Comparison of ENCODE assay signal across 10 cellular contexts in genomic region chr16:5025171-5025632, GRCh38. TPM values are rescaled to one million over a fixed set of nuclear protein-coding genes. Genes with fewer than 3 reads are reported as not detected.
DNase-seq lines count a peak whose midpoint lies in the region; ATAC-seq and TF ChIP-seq lines count a peak whose summit lies in the region.
"Had no signal": no experiment of that assay in that cellular context is flagged by ENCODE, and none has a peak within 500 bp of the region (broad histone marks: within the 10 kb centered on the region; RNA-seq: fewer than 3 reads in every experiment).

No MANE protein-coding gene starts in this region.

- no peak overlapping the region for H3K4me2 ChIP-seq in HCT116 (ENCODE audit: low read length)

- DNase-seq in AG04449 (ENCODE audit: low read depth, low spot score) (no peak), HCT116 (ENCODE audit: low read depth, low spot score) (no peak), RPMI8226 (peak; percentile 92), left ventricle myocardium inferior (peak; percentile 50), NCI-H1417 treated with DMSO at 0.1 percent for 48 hours (lab: John Stamatoyannopoulos, UW) (no peak)
- no peak for DNase-seq in activated T-cell treated with anti-CD3 and anti-CD28 coated beads, Interleukin-2, amount 50 U/mL, for 24 hours

- no peak overlapping the region for H3K9ac ChIP-seq in HCT116 (ENCODE audit: low read length)
- H3K9ac ChIP-seq: parathyroid adenoma had no signal

- H3K4me3 ChIP-seq in AG04449 (ENCODE audit: low read depth, low read length) = no peak overlapping the region
- H3K4me3 ChIP-seq in HCT116 (replicated peaks in 1 of 2; ENCODE audit: low read depth in 1 of 2, low read length in 2 of 2) = no peak overlapping the region
- H3K4me3 ChIP-seq in left ventricle myocardium inferior = no peak overlapping the region
- H3K4me3 ChIP-seq: body of pancreas had no signal

- H3K79me2 ChIP-seq in HCT116 (ENCODE audit: insufficient read depth, low read length) = no peaks in the 10 kb centered on the region
- H3K79me2 ChIP-seq: parathyroid adenoma had no signal

- H3K27me3 ChIP-seq in HCT116 (ENCODE audit: insufficient read depth, low read length) (no peaks in the 10 kb centered on the region), left ventricle myocardium inferior (ENCODE audit: low read depth) (no peaks in the 10 kb centered on the region)
- H3K27me3 ChIP-seq: body of pancreas had no signal

- no peaks in the 10 kb centered on the region for H3K4me1 Mint-ChIP-seq in activated T-cell treated with anti-CD3 and anti-CD28 coated beads, Interleukin-2, amount 50 U/mL, for 24 hours (ENCODE audit: low read depth)

- H3K9me2 ChIP-seq in HCT116 (ENCODE audit: insufficient read depth) = no peaks in the 10 kb centered on the region

- H3K9me3 ChIP-seq in HCT116 (ENCODE audit: control insufficient read depth in 1 of 2, insufficient read depth in 1 of 2, low read depth in 1 of 2, low read length in 2 of 2) (no peaks in the 10 kb centered on the region), left ventricle myocardium inferior (replicated peaks) (no peaks in the 10 kb centered on the region)
- H3K9me3 ChIP-seq: body of pancreas had no signal

- H3K27ac Mint-ChIP-seq in activated T-cell treated with anti-CD3 and anti-CD28 coated beads, Interleukin-2, amount 50 U/mL, for 24 hours = no peak overlapping the region

- H3K27ac ChIP-seq in HCT116 (ENCODE audit: low read depth, low read length) (no peak overlapping the region), left ventricle myocardium inferior (replicated peaks) (no peak overlapping the region)
- H3K27ac ChIP-seq: body of pancreas, parathyroid adenoma had no signal

- no peak for TF ChIP-seq POLR2A in HCT116 (IDR thresholded peaks at IDR 0.05; ENCODE audit: borderline replicate concordance, extremely low read depth, insufficient read depth, insufficient read length)

- no peak overlapping the region for H3K4me3 Mint-ChIP-seq in activated T-cell treated with anti-CD3 and anti-CD28 coated beads, Interleukin-2, amount 50 U/mL, for 24 hours

- peak; percentile 25; the same call in 1 of the 2 replicates for TF ChIP-seq RAD21 in HCT116 (IDR thresholded peaks at IDR 0.05; ENCODE audit: low read depth)

- H3K36me3 ChIP-seq in HCT116 (ENCODE audit: control insufficient read depth in 1 of 2, insufficient read depth in 2 of 2, low read length in 2 of 2) (no peaks in the 10 kb centered on the region; a peak in 1 of 4 replicates), left ventricle myocardium inferior (peaks cover 21% of the 10 kb centered on the region)

- CTCF ChIA-PET in AG04449 (lab: Yijun Ruan, JAX) = interaction anchor here (1.2 to 1.9 kb wide), 3 partner anchors 11 to 60 kb away, joined by 3 to 5 read pairs (median 4); no protein-coding TSS in a partner anchor
- CTCF ChIA-PET in HCT116 (lab: Charles Lee) = interaction anchor here (1.6 kb wide), 1 partner anchor 18 kb away, joined by 3 read pairs; no protein-coding TSS in a partner anchor

- H3K36me3 Mint-ChIP-seq in activated T-cell treated with anti-CD3 and anti-CD28 coated beads, Interleukin-2, amount 50 U/mL, for 24 hours (ENCODE audit: low read depth) = peaks cover 39% of the 10 kb centered on the region

- TF ChIP-seq CTCF in AG04449 (IDR thresholded peaks at IDR 0.05; ENCODE audit: insufficient read depth, low read length, missing control alignments) (peak; percentile 38), HCT116 (IDR thresholded peaks at IDR 0.05 in 2 of 3, conservative IDR thresholded peaks at IDR 0.05 in 1 of 3; ENCODE audit: borderline replicate concordance in 1 of 3, insufficient read depth in 1 of 3, low read depth in 2 of 3, low read length in 2 of 3) (peak in 2 of 3 experiments; percentile 41; a peak in 2 of 6 replicates), left ventricle myocardium inferior (IDR thresholded peaks at IDR 0.05; ENCODE audit: borderline replicate concordance) (peak; percentile 52)

- no peak overlapping the region for H2AFZ ChIP-seq in HCT116 (ENCODE audit: low read depth, low read length, poor library complexity, severe bottlenecking)
- H2AFZ ChIP-seq: parathyroid adenoma had no signal

- BruUV-seq in HCT116 (replicated peaks; lab: Mats Ljungman, UMichigan) = no TSS peak

- H3K4me1 ChIP-seq in HCT116 (ENCODE audit: control insufficient read depth in 1 of 2, insufficient read depth in 2 of 2, low read length in 2 of 2) (no peaks in the 10 kb centered on the region), left ventricle myocardium inferior (peaks cover 10% of the 10 kb centered on the region)
- H3K4me1 ChIP-seq: parathyroid adenoma had no signal

- H3K27me3 Mint-ChIP-seq in activated T-cell treated with anti-CD3 and anti-CD28 coated beads, Interleukin-2, amount 50 U/mL, for 24 hours = no peaks in the 10 kb centered on the region

- peak; percentile 74 for ATAC-seq in HCT116
- no peak for ATAC-seq in GM21515 (IDR thresholded peaks at IDR 0.05; ENCODE audit: unreplicated experiment)
- no peak for ATAC-seq in esophagus mucosa

- intact Hi-C loops in HCT116 (cut with micrococcal nuclease) (loop anchor here (10.0 kb wide), 1 partner anchor 310 kb away; no protein-coding TSS in a partner anchor), left ventricle myocardium inferior (cut with micrococcal nuclease) (no loop called here)

- POLR2A ChIA-PET in AG04449 (lab: Yijun Ruan, JAX) = no interaction called here
- POLR2A ChIA-PET in HCT116 (lab: Charles Lee) = no interaction called here

- no peaks in the 10 kb centered on the region for H4K20me1 ChIP-seq in HCT116 (ENCODE audit: insufficient read depth)

- RAD21 ChIA-PET in HCT116 (lab: Charles Lee; ENCODE audit: low non-redundant PET in 1 of 2, low total read pairs in 2 of 2, uncharacterized antibody in 2 of 2, unreplicated experiment in 2 of 2) = no interaction called here

- no peaks in the 10 kb centered on the region for H3K9me3 Mint-ChIP-seq in activated T-cell treated with anti-CD3 and anti-CD28 coated beads, Interleukin-2, amount 50 U/mL, for 24 hours

TF ChIP-seq in HCT116, 20 proteins besides CTCF, POLR2A, EP300 and RAD21:
- no peak for TF ChIP-seq ZBTB33 (IDR thresholded peaks at IDR 0.05; ENCODE audit: extremely low read depth, insufficient replicate concordance, low read length)

RNA-seq across cellular contexts. Expression of gene NAGPA, which starts 8.5 kb away (rescaled TPM):
- total RNA-seq in HCT116 (2021; ENCODE audit: unreplicated experiment) (17.5 TPM), left ventricle myocardium inferior (6.6 TPM), esophagus mucosa (6.0 TPM)
- 9.9 and 11.4 TPM in 2 replicates for polyA plus RNA-seq in HCT116 (2012)

RNA-seq across cellular contexts. Expression of gene C16orf89, which starts 40.6 kb away (rescaled TPM):
- total RNA-seq in HCT116 (2021; ENCODE audit: unreplicated experiment) (0.49 TPM), left ventricle myocardium inferior (5.9 TPM), esophagus mucosa (0.56 TPM)
- not detected in 2 replicates for polyA plus RNA-seq in HCT116 (2012)

RNA-seq across cellular contexts. Expression of gene ALG1, which starts 46.4 kb away (rescaled TPM):
- total RNA-seq in HCT116 (2021; ENCODE audit: unreplicated experiment) (27.1 TPM), left ventricle myocardium inferior (7.3 TPM), esophagus mucosa (14.7 TPM)
- polyA plus RNA-seq in HCT116 (2012) = 13.2 and 16.4 TPM in 2 replicates

Comparison
In these comparisons a context has a peak if more than half of its experiments do, and no peak if none do; other contexts are left out.
1. DNase-seq: peak in RPMI8226 (single experiment) and left ventricle myocardium inferior (single experiment); none in AG04449 (single experiment), HCT116 (single experiment), NCI-H1417 treated with DMSO at 0.1 percent for 48 hours (single experiment) and activated T-cell treated with anti-CD3 and anti-CD28 coated beads, Interleukin-2, amount 50 U/mL, for 24 hours (single experiment).
2. Peak in every context shown above with its lines, with median percentiles within 50 percentile points of each other: CTCF ChIP-seq.